11 cellular contexts compared by ENCODE assay signal in genomic region chr15:36358094-36358961, GRCh38.
DNase-seq lines count a peak whose midpoint lies in the region; ATAC-seq and TF ChIP-seq lines count a peak whose summit lies in the region.
"Had no signal": no experiment of that assay in that cellular context is flagged by ENCODE, and none has a peak within 500 bp of the region (broad histone marks: within the 10 kb centered on the region; RNA-seq: fewer than 3 reads in every experiment).

No MANE protein-coding gene starts in this region.

- peak overlapping the region; percentile 13; the same call in 1 of the 2 replicates for H3K9ac ChIP-seq in BLaER1

- peak overlapping the region; percentile 30 for H3K27ac Mint-ChIP-seq in nephron progenitor cell
- H3K27ac Mint-ChIP-seq: activated CD4-positive, alpha-beta T cell treated with anti-CD3 and anti-CD28 coated beads for 36 hours; CD14-positive monocyte had no signal

- peak overlapping the region; percentile 22; the same call in 1 of the 2 replicates for H3K4me3 ChIP-seq in BLaER1
- H3K4me3 ChIP-seq: K562 had no signal

- TF ChIP-seq CTCF in nephron progenitor cell (IDR thresholded peaks at IDR 0.05): no peak

- H3K9me3 Mint-ChIP-seq in nephron progenitor cell: no peaks in the 10 kb centered on the region

- H3K4me2 ChIP-seq in BLaER1: peak overlapping the region; percentile 80

- H3K36me3 ChIP-seq in BLaER1: no peaks in the 10 kb centered on the region

- peak overlapping the region; percentile 50 for H3K27ac ChIP-seq in BLaER1
- peak overlapping the region; percentile 21 for H3K27ac ChIP-seq in caudate nucleus (ENCODE audit: low read depth, low read length)

- no peaks in the 10 kb centered on the region for H3K27me3 Mint-ChIP-seq in nephron progenitor cell (ENCODE audit: low read depth, poor library complexity)
- H3K27me3 Mint-ChIP-seq: activated CD4-positive, alpha-beta T cell treated with anti-CD3 and anti-CD28 coated beads for 36 hours had no signal

- no peaks in the 10 kb centered on the region for H3K9me3 ChIP-seq in BLaER1

- H3K4me1 ChIP-seq in BLaER1: peaks cover 53% of the 10 kb centered on the region

- DNase-seq in NCI-H1417 treated with DMSO at 0.1 percent for 48 hours (lab: John Stamatoyannopoulos, UW): peak; percentile 26
- no peak for DNase-seq in caudate nucleus (lab: John Stamatoyannopoulos, UW)
- no peak for DNase-seq in nephron progenitor cell
- no peak for DNase-seq in ureter (ENCODE audit: low spot score)
- no peak for DNase-seq in HT-29 (ENCODE audit: low spot score)
- no peak for DNase-seq in D341Med (ENCODE audit: low spot score)
- DNase-seq: activated CD4-positive, alpha-beta T cell treated with anti-CD3 and anti-CD28 coated beads for 36 hours had no signal

- H3K36me3 Mint-ChIP-seq in nephron progenitor cell (ENCODE audit: low read depth): no peaks in the 10 kb centered on the region
- H3K36me3 Mint-ChIP-seq: CD14-positive monocyte had no signal

- no peak for ATAC-seq in GM18517 (IDR thresholded peaks at IDR 0.05; ENCODE audit: unreplicated experiment)
- ATAC-seq: activated CD4-positive, alpha-beta T cell treated with anti-CD3 and anti-CD28 coated beads for 36 hours; K562 had no signal

- H3K4me3 Mint-ChIP-seq in nephron progenitor cell: no peak overlapping the region
- H3K4me3 Mint-ChIP-seq: activated CD4-positive, alpha-beta T cell treated with anti-CD3 and anti-CD28 coated beads for 36 hours; CD14-positive monocyte had no signal

- no peaks in the 10 kb centered on the region for H3K27me3 ChIP-seq in BLaER1

- H4K20me1 ChIP-seq in BLaER1: no peaks in the 10 kb centered on the region

- peaks cover 43% of the 10 kb centered on the region for H3K4me1 Mint-ChIP-seq in nephron progenitor cell
- H3K4me1 Mint-ChIP-seq: activated CD4-positive, alpha-beta T cell treated with anti-CD3 and anti-CD28 coated beads for 36 hours; CD14-positive monocyte had no signal
